ENCODE assay signal across 8 cellular contexts in the genomic region with DNA sequence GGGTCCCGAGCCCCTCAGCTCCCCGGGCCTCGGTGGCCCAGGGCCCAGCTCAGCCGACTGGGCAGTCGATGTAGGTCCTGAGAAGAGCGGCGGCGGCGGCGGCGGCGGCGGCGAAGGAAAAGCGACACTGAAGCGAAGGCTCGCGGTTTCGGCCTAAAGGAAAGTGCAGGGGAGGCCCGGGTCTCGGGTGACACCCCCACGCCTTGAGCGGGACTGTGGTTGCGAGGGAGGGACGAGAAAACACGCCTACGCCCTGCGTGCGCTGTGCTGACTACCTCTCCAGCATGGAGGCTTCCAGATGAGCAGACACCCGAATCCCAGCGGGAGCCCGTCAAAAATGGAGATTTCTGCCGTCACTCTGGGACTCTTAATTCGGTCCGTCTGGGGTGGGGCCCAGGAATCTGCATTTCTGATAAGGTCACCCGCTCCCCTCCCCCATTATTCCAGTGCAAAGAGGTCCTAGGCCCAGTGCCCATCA. TPM values are rescaled to one million over a fixed set of nuclear protein-coding genes. Genes with fewer than 3 reads are reported as not detected.
A peak's percentile ranks its signal among the peaks of the same experiment; 100 is the strongest.
DNase-seq lines count a peak whose midpoint lies in the region; ATAC-seq, FAIRE-seq and TF ChIP-seq lines count a peak whose summit lies in the region.

No MANE protein-coding gene starts in this region.

- H3K27ac ChIP-seq in iPS DF 6.9 (ENCODE audit: low read length), result no peak overlapping the region

- H3K4me1 ChIP-seq in iPS DF 6.9 (ENCODE audit: control insufficient read depth, insufficient read depth, low read length), result no peaks in the 10 kb centered on the region; the same call in 1 of the 2 replicates

- H3K4me3 ChIP-seq in iPS DF 6.9 (ENCODE audit: low read length), result peak overlapping the region; percentile 80
- peak overlapping the region; percentile 75 for H3K4me3 ChIP-seq in skeletal muscle cell (ENCODE audit: low read depth, low read length)

- DNase-seq in GM12892 (ENCODE audit: insufficient read length) (peak; percentile 33), NCI-H1105 (lab: John Stamatoyannopoulos, UW) (peak; percentile 64), T-helper 9 cell (peak; percentile 59), astrocyte of the hippocampus (ENCODE audit: low read depth, low spot score) (peak; percentile 86), iPS DF 6.9 (ENCODE audit: low read depth, low spot score) (no peak), skeletal muscle cell (ENCODE audit: low read depth) (no peak), mesenteric fat pad (ENCODE audit: low spot score) (no peak)

- no peaks in the 10 kb centered on the region for H3K36me3 ChIP-seq in iPS DF 6.9 (ENCODE audit: control insufficient read depth, insufficient read depth, low read length)

- no CpG with 5 or more reads among the region's 36 CpGs for WGBS in iPS DF 6.9 (ENCODE audit: insufficient coverage, insufficient read length)

- H3K9me3 ChIP-seq in iPS DF 6.9 (ENCODE audit: control insufficient read depth, insufficient read depth, low read length), result peaks cover 2% of the 10 kb centered on the region

- peak; percentile 18 for ATAC-seq in HG02623 (IDR thresholded peaks at IDR 0.05; ENCODE audit: unreplicated experiment)

- no peaks in the 10 kb centered on the region for H3K27me3 ChIP-seq in iPS DF 6.9 (ENCODE audit: control insufficient read depth, insufficient read depth, low read length)

- FAIRE-seq in GM12892 (lab: Jason Lieb, UNC), result peak; percentile 76

- TF ChIP-seq POLR2A in GM12892 (IDR thresholded peaks at IDR 0.05; ENCODE audit: low read depth, low read length), result no peak

RNA-seq across cellular contexts. Expression of a gene that starts 31.2 kb away (rescaled TPM):
- 48.1 TPM for polyA plus RNA-seq in GM12892 (2012; ENCODE audit: missing spikeins)
- total RNA-seq in mesenteric fat pad, result 58.3 TPM

Comparison
In these comparisons a context has a peak if more than half of its experiments do, and no peak if none do; other contexts are left out.
1. DNase-seq: peak in GM12892 (single experiment), NCI-H1105 (single experiment), T-helper 9 cell (single experiment) and astrocyte of the hippocampus (single experiment); none in iPS DF 6.9 (single experiment), skeletal muscle cell (single experiment) and mesenteric fat pad (single experiment).